ENCODE assay signal across 17 cellular contexts in the genomic region with DNA sequence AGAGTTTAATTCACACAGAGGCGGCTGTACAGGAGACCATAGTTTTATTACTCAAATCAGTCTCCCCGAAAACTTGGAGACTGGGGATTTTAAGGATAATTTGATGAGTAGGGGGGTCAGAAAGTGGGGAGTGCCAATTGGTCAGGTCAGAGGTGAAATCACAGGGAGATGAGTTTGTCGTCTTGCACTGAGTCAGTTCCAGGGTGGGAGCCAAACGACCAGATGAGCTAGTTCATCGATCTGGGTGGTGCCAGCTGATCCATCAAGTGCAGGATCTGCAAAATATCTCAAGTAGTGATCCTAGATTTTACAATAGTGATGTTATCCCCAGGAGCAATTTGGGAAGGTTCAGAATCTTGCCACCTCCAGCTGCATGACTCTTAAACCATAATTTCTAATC. TPM values are rescaled to one million over a fixed set of nuclear protein-coding genes. Genes with fewer than 3 reads are reported as not detected.
DNase-seq lines count a peak whose midpoint lies in the region; ATAC-seq and TF ChIP-seq lines count a peak whose summit lies in the region.
"Had no signal": no experiment of that assay in that cellular context is flagged by ENCODE, and none has a peak within 500 bp of the region (broad histone marks: within the 10 kb centered on the region; RNA-seq: fewer than 3 reads in every experiment).

No MANE protein-coding gene starts in this region.

- H3F3A ChIP-seq in GM23248 (ENCODE audit: insufficient read depth) = peaks cover 9% of the 10 kb centered on the region

- H4K20me1 ChIP-seq in GM23248 (ENCODE audit: insufficient read depth) = no peaks in the 10 kb centered on the region
- H4K20me1 ChIP-seq: BLaER1 treated with 17β-estradiol and CSF1 and Interleukin-3, amounts not matched to agents 10 nM and 100 nM had no signal

- H3K36me3 ChIP-seq in GM23248 (ENCODE audit: low read depth) (no peaks in the 10 kb centered on the region), MG63 (peaks cover 21% of the 10 kb centered on the region)

- H3K9me3 ChIP-seq in GM23248 (ENCODE audit: low read depth) = no peaks in the 10 kb centered on the region
- no peaks in the 10 kb centered on the region for H3K9me3 ChIP-seq in MG63
- H3K9me3 ChIP-seq: A549; BLaER1 treated with 17β-estradiol and CSF1 and Interleukin-3, amounts not matched to agents 10 nM and 100 nM; Caco-2 had no signal

- in situ Hi-C loops in GM23248 (cut with MboI) = no loop called here

- DNase-seq in GM23248 = peak; percentile 6
- DNase-seq in MG63 = peak; percentile 66
- DNase-seq in fibroblast of mammary gland (ENCODE audit: low read depth) = peak; percentile 36
- DNase-seq in stimulated activated naive CD4-positive, alpha-beta T cell (lab: John Stamatoyannopoulos, UW) = no peak
- DNase-seq: AML-193; Caco-2; Calu3; CD4-positive, alpha-beta T cell; CD8-positive, alpha-beta T cell; DMS79 treated with DMSO at 0.1 percent for 48 hours; GDM1 had no signal

- WGBS in GM23248 (ENCODE audit: low coverage in 1 of 2, low lambda C conversion rate in 2 of 2, missing lambda C conversion rate in 2 of 2), 2 experiments = 70 to 72% methylated on average over 5 of the region's 5 CpGs

- no peak overlapping the region for H3K4me3 ChIP-seq in GM23248
- no peak overlapping the region for H3K4me3 ChIP-seq in MG63
- no peak overlapping the region for H3K4me3 ChIP-seq in fibroblast of mammary gland (ENCODE audit: control insufficient read depth, low read depth, low read length)
- H3K4me3 ChIP-seq: A549; BLaER1 treated with 17β-estradiol and CSF1 and Interleukin-3, amounts not matched to agents 10 nM and 100 nM; GM12878 had no signal

- TF ChIP-seq CTCF in fibroblast of mammary gland (conservative IDR thresholded peaks at IDR 0.05; ENCODE audit: control insufficient read depth, insufficient read depth, low read depth, low read length) = no peak

- no peak overlapping the region for H3K27ac ChIP-seq in GM23248
- H3K27ac ChIP-seq: 22Rv1; A549; BLaER1 treated with 17β-estradiol and CSF1 and Interleukin-3, amounts not matched to agents 10 nM and 100 nM; C4-2B had no signal

- H3K4me2 ChIP-seq in GM23248 (ENCODE audit: unreplicated experiment) = no peak overlapping the region
- H3K4me2 ChIP-seq: A549; BLaER1 treated with 17β-estradiol and CSF1 and Interleukin-3, amounts not matched to agents 10 nM and 100 nM had no signal

- H3K9ac ChIP-seq in GM23248 = no peak overlapping the region
- H3K9ac ChIP-seq: BLaER1 treated with 17β-estradiol and CSF1 and Interleukin-3, amounts not matched to agents 10 nM and 100 nM had no signal

- H3K27me3 ChIP-seq in GM23248 (replicated peaks; ENCODE audit: insufficient read depth) = no peaks in the 10 kb centered on the region
- H3K27me3 ChIP-seq in MG63 = no peaks in the 10 kb centered on the region
- H3K27me3 ChIP-seq: BLaER1 treated with 17β-estradiol and CSF1 and Interleukin-3, amounts not matched to agents 10 nM and 100 nM had no signal

- no peak for ATAC-seq in GM18868 (IDR thresholded peaks at IDR 0.05; ENCODE audit: unreplicated experiment)
- ATAC-seq: A549; CD8-positive, alpha-beta T cell; GM12878 had no signal

- no peak overlapping the region for H2AFZ ChIP-seq in GM23248

- no peaks in the 10 kb centered on the region for H3K9me2 ChIP-seq in GM23248 (ENCODE audit: insufficient read depth)

- peaks cover 53% of the 10 kb centered on the region for H3K79me2 ChIP-seq in GM23248 (ENCODE audit: insufficient read depth)

- 0 out of 2 replicates have a peak, but pooled peaks cover 4% of the 10 kb centered on the region for H3K4me1 ChIP-seq in GM23248 (ENCODE audit: insufficient read depth)

RNA-seq across cellular contexts. Expression of a gene that starts 4.0 kb away (rescaled TPM):
- 18.5 and 26.4 TPM in 2 replicates for total RNA-seq in GM23248 (2014; rRNA removed; shearing (Covaris generic))
- polyA plus RNA-seq in GM23248 (2016; fragmentation: Nextera tagmentation; extraction: Ambion mirVana) = 24.1 and 25.6 TPM in 2 replicates
- total RNA-seq in MG63 (2014; rRNA removed; shearing (Covaris generic); ENCODE audit: low replicate concordance) = 117 and 228 TPM in 2 replicates

RNA-seq across cellular contexts. Expression of a gene that starts 4.4 kb away (rescaled TPM):
- 12.4 and 19.5 TPM in 2 replicates for total RNA-seq in GM23248 (2014; rRNA removed; shearing (Covaris generic))
- 13.3 and 14.1 TPM in 2 replicates for polyA plus RNA-seq in GM23248 (2016; fragmentation: Nextera tagmentation; extraction: Ambion mirVana)
- total RNA-seq in MG63 (2014; rRNA removed; shearing (Covaris generic); ENCODE audit: low replicate concordance) = 96.1 and 152 TPM in 2 replicates

RNA-seq across cellular contexts. Expression of a gene that starts 47.1 kb away (rescaled TPM):
- 19.2 and 29.1 TPM in 2 replicates for total RNA-seq in GM23248 (2014; rRNA removed; shearing (Covaris generic))
- polyA plus RNA-seq in GM23248 (2016; fragmentation: Nextera tagmentation; extraction: Ambion mirVana) = 37.0 and 41.0 TPM in 2 replicates
- total RNA-seq in MG63 (2014; rRNA removed; shearing (Covaris generic); ENCODE audit: low replicate concordance) = 125 and 212 TPM in 2 replicates

Comparison
In these comparisons a context has a peak if more than half of its experiments do, and no peak if none do; other contexts are left out.
1. DNase-seq: peak in GM23248 (single experiment), MG63 (single experiment) and fibroblast of mammary gland (single experiment); none in stimulated activated naive CD4-positive, alpha-beta T cell (0 of 6).